Comparison of ENCODE assay signal across 8 cellular contexts in genomic region chr19:40465025-40465780, GRCh38. TPM values are rescaled to one million over a fixed set of nuclear protein-coding genes. Genes with fewer than 3 reads are reported as not detected.
DNase-seq lines count a peak whose midpoint lies in the region; ATAC-seq and TF ChIP-seq lines count a peak whose summit lies in the region.

Gene BLVRB, minus strand, starts transcription at chr19:40465745. Its CDS starts 57 bp downstream, at chr19:40465688.

- POLR2A ChIA-PET in activated CD4-positive, alpha-beta T cell treated with anti-CD3 and anti-CD28 coated beads, Interleukin-2, amount 10 ng/mL, durations not matched to agents 7 days and 5 days (lab: Charles Lee), result no interaction called here
- POLR2A ChIA-PET in activated CD8-positive, alpha-beta T cell treated with anti-CD3 and anti-CD28 coated beads for 36 hours (lab: Charles Lee), result interaction anchor here (0.8 to 2.7 kb wide), 5 partner anchors 22 to 136 kb away, joined by 3 to 16 read pairs (median 4); partner anchors contain the start of genes C19orf47 and LTBP4

- H3K36me3 ChIP-seq in neutrophil, result no peaks in the 10 kb centered on the region

- CTCF ChIA-PET in activated CD4-positive, alpha-beta T cell treated with anti-CD3 and anti-CD28 coated beads, Interleukin-2, amount 10 ng/mL, durations not matched to agents 7 days and 5 days (lab: Charles Lee), result interaction anchor here (0.6 to 5.5 kb wide), 19 partner anchors 9 to 1730 kb away, joined by 3 to 35 read pairs (median 3); partner anchors contain the start of gene TTC9B
- CTCF ChIA-PET in activated CD8-positive, alpha-beta T cell treated with anti-CD3 and anti-CD28 coated beads for 36 hours (lab: Charles Lee), result interaction anchor here (0.8 to 5.3 kb wide), 35 partner anchors 8 to 245 kb away, joined by 3 to 28 read pairs (median 6); partner anchors contain the start of genes AKT2, C19orf47, PLD3 and SERTAD1

- H3K4me3 Mint-ChIP-seq in activated CD4-positive, alpha-beta T cell treated with anti-CD3 and anti-CD28 coated beads, Interleukin-2, amount 10 ng/mL, durations not matched to agents 7 days and 5 days, result peak within 1 kb of the TSS; percentile 85
- peak within 1 kb of the TSS; percentile 80 for H3K4me3 Mint-ChIP-seq in activated CD8-positive, alpha-beta T cell treated with anti-CD3 and anti-CD28 coated beads for 36 hours

- H3K9me3 ChIP-seq in neutrophil, result no peaks in the 10 kb centered on the region

- H3K4me1 ChIP-seq in neutrophil (ENCODE audit: control insufficient read depth in 1 of 2, insufficient read depth in 1 of 2, low read depth in 1 of 2, low read length in 1 of 2), result peaks cover 41 to 45% of the 10 kb centered on the region in 2 experiments

- H3K9me3 Mint-ChIP-seq in activated CD4-positive, alpha-beta T cell treated with anti-CD3 and anti-CD28 coated beads, Interleukin-2, amount 10 ng/mL, durations not matched to agents 7 days and 5 days, result no peaks in the 10 kb centered on the region
- no peaks in the 10 kb centered on the region for H3K9me3 Mint-ChIP-seq in activated CD8-positive, alpha-beta T cell treated with anti-CD3 and anti-CD28 coated beads for 36 hours

- peak; percentile 40 for DNase-seq in activated CD4-positive, alpha-beta T cell treated with anti-CD3 and anti-CD28 coated beads, Interleukin-2, amount 10 ng/mL, durations not matched to agents 7 days and 5 days
- no peak for DNase-seq in activated CD4-positive, alpha-beta T cell treated with anti-CD3 and anti-CD28 coated beads, Interleukin-2, amount 50 U/mL, for 48 hours
- DNase-seq in LoVo (ENCODE audit: low spot score) (peak; percentile 47), foreskin fibroblast (peak; percentile 49 to 69), germinal center (ENCODE audit: low spot score) (no peak), NCI-H526 treated with DMSO at 0.1 percent for 48 hours (lab: John Stamatoyannopoulos, UW) (no peak)
- peak; percentile 67 for DNase-seq in activated CD8-positive, alpha-beta T cell treated with anti-CD3 and anti-CD28 coated beads for 36 hours

- H3K4me1 Mint-ChIP-seq in activated CD4-positive, alpha-beta T cell treated with anti-CD3 and anti-CD28 coated beads, Interleukin-2, amount 10 ng/mL, durations not matched to agents 7 days and 5 days, result peaks cover 36% of the 10 kb centered on the region
- peaks cover 24% of the 10 kb centered on the region for H3K4me1 Mint-ChIP-seq in activated CD8-positive, alpha-beta T cell treated with anti-CD3 and anti-CD28 coated beads for 36 hours (ENCODE audit: low read depth)

- peak within 1 kb of the TSS; percentile 76 to 89 for H3K4me3 ChIP-seq in foreskin fibroblast (ENCODE audit: low read depth in 1 of 2, low read length in 2 of 2)
- H3K4me3 ChIP-seq in neutrophil (ENCODE audit: low read depth in 1 of 2, low read length in 1 of 2), result peak within 1 kb of the TSS; percentile 70 to 83

- peaks cover 46% of the 10 kb centered on the region for H3K27me3 ChIP-seq in neutrophil

- peaks cover 6% of the 10 kb centered on the region for H3K36me3 Mint-ChIP-seq in activated CD4-positive, alpha-beta T cell treated with anti-CD3 and anti-CD28 coated beads, Interleukin-2, amount 10 ng/mL, durations not matched to agents 7 days and 5 days (ENCODE audit: low read depth)
- H3K36me3 Mint-ChIP-seq in activated CD8-positive, alpha-beta T cell treated with anti-CD3 and anti-CD28 coated beads for 36 hours (ENCODE audit: low read depth), result peaks cover 4% of the 10 kb centered on the region

- ATAC-seq in activated CD8-positive, alpha-beta T cell treated with anti-CD3 and anti-CD28 coated beads for 36 hours, result no peak

- peak within 1 kb of the TSS; percentile 87 for H3K27ac Mint-ChIP-seq in activated CD4-positive, alpha-beta T cell treated with anti-CD3 and anti-CD28 coated beads, Interleukin-2, amount 10 ng/mL, durations not matched to agents 7 days and 5 days
- peak within 1 kb of the TSS; percentile 83 for H3K27ac Mint-ChIP-seq in activated CD8-positive, alpha-beta T cell treated with anti-CD3 and anti-CD28 coated beads for 36 hours

- intact Hi-C loops in activated CD8-positive, alpha-beta T cell treated with anti-CD3 and anti-CD28 coated beads for 36 hours (cut with micrococcal nuclease), result no loop called here

- peaks cover 19% of the 10 kb centered on the region for H3K27me3 Mint-ChIP-seq in activated CD4-positive, alpha-beta T cell treated with anti-CD3 and anti-CD28 coated beads, Interleukin-2, amount 10 ng/mL, durations not matched to agents 7 days and 5 days
- H3K27me3 Mint-ChIP-seq in activated CD8-positive, alpha-beta T cell treated with anti-CD3 and anti-CD28 coated beads for 36 hours, result peaks cover 9% of the 10 kb centered on the region

- peak within 1 kb of the TSS; percentile 66 for H3K27ac ChIP-seq in neutrophil

- no peak for TF ChIP-seq CTCF in activated CD8-positive, alpha-beta T cell treated with anti-CD3 and anti-CD28 coated beads for 36 hours (IDR thresholded peaks at IDR 0.05)
- TF ChIP-seq CTCF in foreskin fibroblast (IDR thresholded peaks at IDR 0.05; ENCODE audit: low read depth, low read length) (no peak), neutrophil (IDR thresholded peaks at IDR 0.05) (no peak)

RNA-seq across cellular contexts. Expression of gene BLVRB, which starts in this region (rescaled TPM):
- 10 to 100 TPM; 18.5 to 20.0 TPM for total RNA-seq in activated CD4-positive, alpha-beta T cell treated with anti-CD3 and anti-CD28 coated beads, Interleukin-2, amount 10 ng/mL, durations not matched to agents 7 days and 5 days
- 10 to 100 TPM; 21.2 to 21.7 TPM for total RNA-seq in activated CD8-positive, alpha-beta T cell treated with anti-CD3 and anti-CD28 coated beads for 36 hours

Comparison
In these comparisons a context has a peak if more than half of its experiments do, and no peak if none do; other contexts are left out.
1. DNase-seq: peak in activated CD4-positive, alpha-beta T cell treated with anti-CD3 and anti-CD28 coated beads, Interleukin-2, amount 10 ng/mL, durations not matched to agents 7 days and 5 days (single experiment), LoVo (single experiment), activated CD8-positive, alpha-beta T cell treated with anti-CD3 and anti-CD28 coated beads for 36 hours (single experiment) and foreskin fibroblast (2 of 2); none in activated CD4-positive, alpha-beta T cell treated with anti-CD3 and anti-CD28 coated beads, Interleukin-2, amount 50 U/mL, for 48 hours (0 of 2), germinal center (single experiment) and NCI-H526 treated with DMSO at 0.1 percent for 48 hours (single experiment).